Comparison of ENCODE assay signal across 10 cellular contexts in genomic region chr9:5518061-5518936, GRCh38. TPM values are rescaled to one million over a fixed set of nuclear protein-coding genes. Genes with fewer than 3 reads are reported as not detected.
DNase-seq lines count a peak whose midpoint lies in the region; ATAC-seq and TF ChIP-seq lines count a peak whose summit lies in the region.
"Had no signal": no experiment of that assay in that cellular context is flagged by ENCODE, and none has a peak within 500 bp of the region (broad histone marks: within the 10 kb centered on the region; RNA-seq: fewer than 3 reads in every experiment).

No MANE protein-coding gene starts in this region.

- H3K27ac Mint-ChIP-seq in CD8-positive, alpha-beta T cell: no peak overlapping the region

- 7 to 15% (median 12%) methylated on average over 2 of the region's 2 CpGs for WGBS in heart left ventricle, 4 donors
- 43% methylated on average over 2 of the region's 2 CpGs for WGBS in prostate gland

- no peaks in the 10 kb centered on the region for H3K27me3 ChIP-seq in heart left ventricle
- H3K27me3 ChIP-seq in prostate gland (replicated peaks; ENCODE audit: insufficient read depth): no peaks in the 10 kb centered on the region
- no peaks in the 10 kb centered on the region for H3K27me3 ChIP-seq in CD8-positive, alpha-beta T cell (ENCODE audit: insufficient read depth, low read length)

- POLR2A ChIA-PET in CD8-positive, alpha-beta T cell (lab: Charles Lee): interaction anchor here (0.6 to 1.2 kb wide), 2 partner anchors 10 to 1191 kb away, joined by 3 to 4 read pairs; no protein-coding TSS in a partner anchor

- no peak overlapping the region for H3K4me3 Mint-ChIP-seq in CD8-positive, alpha-beta T cell

- H3K9me3 ChIP-seq in heart left ventricle (peaks cover 0 to 4% (median 0%) of the 10 kb centered on the region in 12 donors), prostate gland (no peaks in the 10 kb centered on the region)
- H3K9me3 ChIP-seq in CD8-positive, alpha-beta T cell (ENCODE audit: low read length): no peaks in the 10 kb centered on the region

- no peak overlapping the region for H3K4me3 ChIP-seq in heart left ventricle
- H3K4me3 ChIP-seq in prostate gland: no peak overlapping the region
- H3K4me3 ChIP-seq in CD8-positive, alpha-beta T cell (ENCODE audit: low read depth, low read length): no peak overlapping the region

- CTCF ChIA-PET in CD8-positive, alpha-beta T cell (lab: Charles Lee): no interaction called here

- no peaks in the 10 kb centered on the region for H3K9me3 Mint-ChIP-seq in CD8-positive, alpha-beta T cell

- TF ChIP-seq POLR2A in heart left ventricle (IDR thresholded peaks at IDR 0.05): no peak
- no peak for TF ChIP-seq POLR2A in prostate gland (IDR thresholded peaks at IDR 0.05)

- H3K4me1 Mint-ChIP-seq in CD8-positive, alpha-beta T cell (ENCODE audit: low read depth): peaks cover 9% of the 10 kb centered on the region

- ATAC-seq in GM18498 (IDR thresholded peaks at IDR 0.05; ENCODE audit: unreplicated experiment) (peak; percentile 61), GM21447 (IDR thresholded peaks at IDR 0.05; ENCODE audit: unreplicated experiment) (peak; percentile 66), HG03442 (IDR thresholded peaks at IDR 0.05; ENCODE audit: unreplicated experiment) (peak; percentile 70), heart left ventricle (peak; percentile 73 to 88 (median 80))
- no peak for ATAC-seq in CD8-positive, alpha-beta T cell
- ATAC-seq: left lobe of liver had no signal

- H3K36me3 Mint-ChIP-seq in CD8-positive, alpha-beta T cell: no peaks in the 10 kb centered on the region

- intact Hi-C loops in heart left ventricle (cut with DNase I) (no loop called here), prostate gland (cut with DNase I) (no loop called here)
- intact Hi-C loops in CD8-positive, alpha-beta T cell (cut with DNase I, micrococcal nuclease): loop anchor here in 1 of 2 experiments (5.0 kb wide), 1 partner anchor 49 kb away; no protein-coding TSS in a partner anchor

- H3K36me3 ChIP-seq in heart left ventricle (peaks cover 0 to 2% (median 0%) of the 10 kb centered on the region in 9 donors), prostate gland (no peaks in the 10 kb centered on the region)
- no peaks in the 10 kb centered on the region for H3K36me3 ChIP-seq in CD8-positive, alpha-beta T cell (ENCODE audit: insufficient read depth, low read length)

- H3K4me1 ChIP-seq in heart left ventricle (peaks cover 0 to 38% (median 20%) of the 10 kb centered on the region in 12 donors), prostate gland (replicated peaks) (no peaks in the 10 kb centered on the region)
- peaks cover 4% of the 10 kb centered on the region for H3K4me1 ChIP-seq in CD8-positive, alpha-beta T cell (ENCODE audit: insufficient read depth, low read length)

- no peaks in the 10 kb centered on the region for H3K27me3 Mint-ChIP-seq in CD8-positive, alpha-beta T cell (ENCODE audit: low read depth)

- H3K27ac ChIP-seq in heart left ventricle: peak overlapping the region; percentile 17 to 78 (median 62)
- H3K27ac ChIP-seq in prostate gland: no peak overlapping the region
- H3K27ac ChIP-seq in CD8-positive, alpha-beta T cell (ENCODE audit: low read depth, low read length): no peak overlapping the region

- DNase-seq in heart left ventricle (peak in 1 of 5 donors; percentile 50), prostate gland (ENCODE audit: low spot score) (no peak), glomerular visceral epithelial cell (ENCODE audit: extremely low spot score) (no peak)
- no peak for DNase-seq in CD8-positive, alpha-beta T cell
- DNase-seq in activated CD4-positive, alpha-beta T cell treated with anti-CD3 and anti-CD28 coated beads, Interleukin-2, amount 50 U/mL, for 1 hour: no peak
- DNase-seq: central memory CD4-positive, alpha-beta T cell had no signal

- no peak for TF ChIP-seq CTCF in heart left ventricle (IDR thresholded peaks at IDR 0.05)
- no peak for TF ChIP-seq CTCF in prostate gland (IDR thresholded peaks at IDR 0.05)
- TF ChIP-seq CTCF in CD8-positive, alpha-beta T cell (IDR thresholded peaks at IDR 0.05): no peak

RNA-seq across cellular contexts. Expression of gene PDCD1LG2, which starts 8.0 kb away (rescaled TPM):
- 10 to 100 TPM in 1 of 9 donors, 1 to 10 TPM in 5, under 1 TPM in 3; 0.86 to 10.5 (median 1.4) TPM for total RNA-seq in heart left ventricle
- polyA plus RNA-seq in heart left ventricle: under 1 TPM; 0.53 to 0.72 TPM
- total RNA-seq in prostate gland: 1 to 10 TPM in 1 of 2 donors, not detected in 1; 1.4 TPM
- total RNA-seq in CD8-positive, alpha-beta T cell: not detected

Comparison
In these comparisons a context has a peak if more than half of its experiments do, and no peak if none do; other contexts are left out.
1. H3K27ac ChIP-seq: peak in heart left ventricle (12 of 12); none in prostate gland (0 of 2) and CD8-positive, alpha-beta T cell (single experiment).